ENCODE assay signal across 6 cellular contexts in genomic region chr13:98413278-98413677, GRCh38.
DNase-seq lines count a peak whose midpoint lies in the region; FAIRE-seq and TF ChIP-seq lines count a peak whose summit lies in the region.
"Not testable (repeated sequence)": the region's sequence is repeated elsewhere in the genome, so short reads cannot be mapped to it uniquely, and the experiment has no call there.

No MANE protein-coding gene starts in this region.

- H3K36me3 Mint-ChIP-seq in Caco-2 (ENCODE audit: insufficient read depth, unreplicated experiment), result peaks cover 83% of the 10 kb centered on the region
- H3K36me3 Mint-ChIP-seq in astrocyte (ENCODE audit: low read depth, unreplicated experiment), result peaks cover 36% of the 10 kb centered on the region
- H3K36me3 Mint-ChIP-seq in endothelial cell (ENCODE audit: low read depth, unreplicated experiment), result peaks cover 47% of the 10 kb centered on the region
- peaks cover 97% of the 10 kb centered on the region for H3K36me3 Mint-ChIP-seq in nephron progenitor cell (ENCODE audit: low read depth)

- intact Hi-C loops in Caco-2 (cut with micrococcal nuclease; ENCODE audit: unreplicated experiment), result loop anchor here (10.0 kb wide), 1 partner anchor 388 kb away; no protein-coding TSS in a partner anchor

- H3K27ac ChIP-seq in BLaER1 treated with 17β-estradiol and CSF1 and Interleukin-3, amounts not matched to agents 10 nM and 100 nM; astrocyte (ENCODE audit: low read depth, low read length): not testable (repeated sequence)
- H3K27ac ChIP-seq in VCaP, result peak overlapping the region; percentile 98

- H3K27me3 ChIP-seq in BLaER1 treated with 17β-estradiol and CSF1 and Interleukin-3, amounts not matched to agents 10 nM and 100 nM; Caco-2 (replicated peaks; ENCODE audit: control insufficient read depth, insufficient read depth, low read length); astrocyte (ENCODE audit: insufficient read depth, low read length): not testable (repeated sequence)

- CTCF ChIA-PET in Caco-2 (lab: Charles Lee), result not testable (repeated sequence)

- TF ChIP-seq CTCF in Caco-2 (IDR thresholded peaks at IDR 0.05; ENCODE audit: insufficient read depth in 1 of 2, low read depth in 1 of 2, low read length in 1 of 2, severe bottlenecking in 1 of 2, unreplicated experiment in 1 of 2); VCaP (conservative IDR thresholded peaks at IDR 0.05); astrocyte (IDR thresholded peaks at IDR 0.05; ENCODE audit: insufficient read depth, low read depth, low read length); endothelial cell (IDR thresholded peaks at IDR 0.05; ENCODE audit: unreplicated experiment); nephron progenitor cell (IDR thresholded peaks at IDR 0.05): not testable (repeated sequence)

- not testable (repeated sequence) for H3K27me3 Mint-ChIP-seq in Caco-2 (ENCODE audit: insufficient read depth, unreplicated experiment); astrocyte (ENCODE audit: low read depth, unreplicated experiment); endothelial cell (ENCODE audit: unreplicated experiment); nephron progenitor cell (ENCODE audit: low read depth, poor library complexity)

- H4K20me1 ChIP-seq in BLaER1 treated with 17β-estradiol and CSF1 and Interleukin-3, amounts not matched to agents 10 nM and 100 nM; astrocyte (ENCODE audit: insufficient read depth, low read length): not testable (repeated sequence)

- H3K4me1 Mint-ChIP-seq in Caco-2 (ENCODE audit: low read depth, unreplicated experiment), result peaks cover 20% of the 10 kb centered on the region
- H3K4me1 Mint-ChIP-seq in astrocyte (ENCODE audit: low read depth, unreplicated experiment), result not testable (repeated sequence)
- H3K4me1 Mint-ChIP-seq in endothelial cell (ENCODE audit: unreplicated experiment), result peaks cover 34% of the 10 kb centered on the region
- peaks cover 34% of the 10 kb centered on the region for H3K4me1 Mint-ChIP-seq in nephron progenitor cell

- DNase-seq in Caco-2, result peak in 1 of 2 experiments; percentile 4
- DNase-seq in astrocyte (ENCODE audit: low read depth); endothelial cell (ENCODE audit: low spot score); nephron progenitor cell: not testable (repeated sequence)

- H3K9ac ChIP-seq in BLaER1 treated with 17β-estradiol and CSF1 and Interleukin-3, amounts not matched to agents 10 nM and 100 nM; astrocyte (ENCODE audit: low read length): not testable (repeated sequence)

- not testable (repeated sequence) for H3K4me3 Mint-ChIP-seq in Caco-2 (ENCODE audit: unreplicated experiment); astrocyte (ENCODE audit: unreplicated experiment); endothelial cell (ENCODE audit: unreplicated experiment); nephron progenitor cell

- H2AFZ ChIP-seq in astrocyte (ENCODE audit: low read depth, low read length), result not testable (repeated sequence)

- H3K27ac Mint-ChIP-seq in Caco-2 (ENCODE audit: unreplicated experiment) (peak overlapping the region; percentile 21), astrocyte (ENCODE audit: unreplicated experiment) (peak overlapping the region; percentile 55), endothelial cell (ENCODE audit: unreplicated experiment) (peak overlapping the region; percentile 59), nephron progenitor cell (peak overlapping the region; percentile 72)

- not testable (repeated sequence) for FAIRE-seq in astrocyte (lab: Jason Lieb, UNC)

- not testable (repeated sequence) for BruUV-seq in Caco-2 (replicated peaks; lab: Mats Ljungman, UMichigan)

- peaks cover 26 to 72% (median 47%) of the 10 kb centered on the region in 11 experiments; a peak in 21 of 22 replicates for H3K36me3 ChIP-seq in BLaER1 treated with 17β-estradiol and CSF1 and Interleukin-3, amounts not matched to agents 10 nM and 100 nM
- H3K36me3 ChIP-seq in Caco-2 (ENCODE audit: control insufficient read depth, insufficient read depth, low read length), result not testable (repeated sequence)
- H3K36me3 ChIP-seq in astrocyte (ENCODE audit: insufficient read depth, low read length), result peaks cover 11% of the 10 kb centered on the region

- H3K4me3 ChIP-seq in BLaER1 treated with 17β-estradiol and CSF1 and Interleukin-3, amounts not matched to agents 10 nM and 100 nM; Caco-2 (ENCODE audit: low read depth, low read length); astrocyte (ENCODE audit: insufficient read depth, low read depth, low read length): not testable (repeated sequence)

- peak overlapping the region in 10 of 11 experiments; percentile 73 to 91 (median 84); a peak in 16 of 22 replicates for H3K4me2 ChIP-seq in BLaER1 treated with 17β-estradiol and CSF1 and Interleukin-3, amounts not matched to agents 10 nM and 100 nM
- not testable (repeated sequence) for H3K4me2 ChIP-seq in astrocyte (ENCODE audit: low read length)

- peaks cover 3 to 33% (median 20%) of the 10 kb centered on the region in 11 experiments; a peak in 21 of 22 replicates for H3K9me3 ChIP-seq in BLaER1 treated with 17β-estradiol and CSF1 and Interleukin-3, amounts not matched to agents 10 nM and 100 nM (replicated peaks in 1 of 11)
- H3K9me3 ChIP-seq in Caco-2; astrocyte (ENCODE audit: insufficient read depth, low read depth, low read length): not testable (repeated sequence)

- H3K4me1 ChIP-seq in BLaER1 treated with 17β-estradiol and CSF1 and Interleukin-3, amounts not matched to agents 10 nM and 100 nM, result peaks cover 25 to 40% (median 39%) of the 10 kb centered on the region in 10 experiments
- peaks cover 24% of the 10 kb centered on the region for H3K4me1 ChIP-seq in Caco-2
- not testable (repeated sequence) for H3K4me1 ChIP-seq in astrocyte (ENCODE audit: insufficient read depth, low read length)

- not testable (repeated sequence) for H3K79me2 ChIP-seq in astrocyte (ENCODE audit: insufficient read depth, low read length)

- POLR2A ChIA-PET in Caco-2 (lab: Charles Lee), result not testable (repeated sequence)

- peaks cover 12% of the 10 kb centered on the region for H3K9me3 Mint-ChIP-seq in Caco-2 (ENCODE audit: unreplicated experiment)
- not testable (repeated sequence) for H3K9me3 Mint-ChIP-seq in astrocyte (ENCODE audit: unreplicated experiment); endothelial cell (ENCODE audit: unreplicated experiment)
- H3K9me3 Mint-ChIP-seq in nephron progenitor cell, result peaks cover 20% of the 10 kb centered on the region

Comparison
In these comparisons a context has a peak if more than half of its experiments do, and no peak if none do; other contexts are left out.
1. H3K27ac Mint-ChIP-seq: peak in every context shown above with its lines; median percentile 72 in nephron progenitor cell; 59 in endothelial cell; 55 in astrocyte; 21 in Caco-2.